21 cellular contexts compared by ENCODE assay signal in the genomic region with DNA sequence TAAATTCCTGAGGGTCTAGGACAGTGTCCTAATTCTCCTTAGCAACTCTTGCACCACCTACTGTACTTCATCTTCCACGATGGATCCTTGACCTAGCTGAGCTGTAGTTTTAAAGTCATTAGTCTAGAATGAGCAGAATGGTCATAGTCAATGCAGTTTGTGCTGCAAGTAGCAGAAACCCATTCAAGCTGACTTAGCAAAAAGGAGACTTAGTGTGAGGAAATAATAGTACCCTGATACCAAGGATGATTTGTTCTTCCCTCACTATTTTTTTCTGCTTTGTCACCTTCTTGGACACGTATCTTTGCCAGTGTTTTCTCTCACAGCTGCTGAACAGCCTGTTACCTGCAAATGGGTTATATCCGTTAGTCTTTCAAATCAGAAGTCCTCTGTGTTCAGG.
"Had no signal": no experiment of that assay in that cellular context is flagged by ENCODE, and none has a peak within 500 bp of the region (broad histone marks: within the 10 kb centered on the region; RNA-seq: fewer than 3 reads in every experiment).

No MANE protein-coding gene starts in this region.

- H3K4me2 ChIP-seq: smooth muscle cell had no signal

- FAIRE-seq: frontal cortex had no signal

- DNase-seq: activated CD8-positive, alpha-beta memory T cell treated with anti-CD3 and anti-CD28 coated beads, Interleukin-2, amount 50 U/mL, for 48 hours; activated effector memory CD4-positive, alpha-beta T cell treated with Interleukin-2 at 50 U/mL for 16 hours; activated naive CD4-positive, alpha-beta T cell treated with anti-CD3 and anti-CD28 coated beads for 36 hours; activated naive CD8-positive, alpha-beta T cell treated with anti-CD3 and anti-CD28 coated beads, Interleukin-2, amount 10 ng/mL, durations not matched to agents 7 days and 5 days; activated T-cell treated with anti-CD3 and anti-CD28 coated beads, Interleukin-2, amount 50 U/mL, for 72 hours; amygdala; cerebellar nuclear complex; glutamatergic neuron; hippocampal formation; left ventricle myocardium superior; mammary epithelial cell; midbrain; sigmoid colon; stimulated activated CD4-positive, alpha-beta T cell treated with anti-CD3 and anti-CD28 coated beads, Interleukin-15, amount 100 ng/mL, for 24 hours; stimulated activated naive B cell treated with anti-CD40 and anti-IgM and Interleukin-4, amounts not matched to agents 10 μg/mL and 1 μg/mL and 100 μg/mL, for 72 hours; transverse colon had no signal

- ATAC-seq: left ventricle myocardium superior; stimulated activated naive B cell treated with anti-CD40 and anti-IgM and Interleukin-4, amounts not matched to agents 10 μg/mL and 1 μg/mL and 100 μg/mL, for 72 hours had no signal

- H3K27me3 ChIP-seq: esophagus muscularis mucosa, sigmoid colon, transverse colon, vagina had no signal

- H3K36me3 ChIP-seq: sigmoid colon, transverse colon, vagina had no signal

- H3K27ac ChIP-seq: coronary artery, esophagus muscularis mucosa, sigmoid colon, transverse colon, vagina had no signal

- H3K4me3 ChIP-seq: coronary artery, esophagus muscularis mucosa, sigmoid colon, smooth muscle cell, transverse colon, vagina had no signal

- H3K9me3 ChIP-seq: esophagus muscularis mucosa, sigmoid colon, transverse colon, vagina had no signal
